Comparison of ENCODE assay signal across 7 cellular contexts in genomic region chr15:81312790-81313543, GRCh38. TPM values are rescaled to one million over a fixed set of nuclear protein-coding genes. Genes with fewer than 3 reads are reported as not detected.
DNase-seq lines count a peak whose midpoint lies in the region; FAIRE-seq and TF ChIP-seq lines count a peak whose summit lies in the region.

No MANE protein-coding gene starts in this region.

- H2AFZ ChIP-seq in astrocyte (ENCODE audit: low read depth, low read length), result no peak overlapping the region

- H4K20me1 ChIP-seq in astrocyte (ENCODE audit: insufficient read depth, low read length), result no peaks in the 10 kb centered on the region

- H3K4me1 ChIP-seq in astrocyte (ENCODE audit: insufficient read depth, low read length), result peaks cover 23% of the 10 kb centered on the region
- H3K4me1 ChIP-seq in tibial nerve, result peaks cover 0 to 24% (median 14%) of the 10 kb centered on the region in 4 donors
- H3K4me1 ChIP-seq in BE2C, result no peaks in the 10 kb centered on the region

- H3K27ac ChIP-seq in astrocyte (ENCODE audit: low read depth, low read length), result peak overlapping the region; percentile 78
- H3K27ac ChIP-seq in tibial nerve, result peak overlapping the region in 3 of 4 donors; percentile 58 to 69 (median 68)

- peak overlapping the region; percentile 66 for H3K4me2 ChIP-seq in astrocyte (ENCODE audit: low read length)

- peak overlapping the region; percentile 29 for H3K9ac ChIP-seq in astrocyte (ENCODE audit: low read length)

- H3K36me3 ChIP-seq in astrocyte (ENCODE audit: insufficient read depth, low read length) (no peaks in the 10 kb centered on the region), tibial nerve (peaks cover 0 to 82% (median 3%) of the 10 kb centered on the region in 3 donors), BE2C (no peaks in the 10 kb centered on the region)

- no peak; the same call in 1 of the 2 replicates for TF ChIP-seq RAD21 in Ishikawa (IDR thresholded peaks at IDR 0.05; ENCODE audit: low read depth)

- no peaks in the 10 kb centered on the region for H3K4me1 Mint-ChIP-seq in astrocyte (ENCODE audit: low read depth, unreplicated experiment)

- TF ChIP-seq EP300 in Ishikawa (IDR thresholded peaks at IDR 0.05; ENCODE audit: borderline replicate concordance) (peak; percentile 89), tibial nerve (IDR thresholded peaks at IDR 0.05) (peak in 1 of 2 donors; percentile 83)

- TF ChIP-seq CTCF in astrocyte (IDR thresholded peaks at IDR 0.05; ENCODE audit: insufficient read depth, low read depth, low read length) (no peak), tibial nerve (IDR thresholded peaks at IDR 0.05) (no peak), BE2C (IDR thresholded peaks at IDR 0.05; ENCODE audit: low read depth, low read length) (no peak)

- H3K9me3 Mint-ChIP-seq in astrocyte (ENCODE audit: unreplicated experiment), result peaks cover 2% of the 10 kb centered on the region

- H3K27me3 Mint-ChIP-seq in astrocyte (ENCODE audit: low read depth, unreplicated experiment), result no peaks in the 10 kb centered on the region

- WGBS in tibial nerve, 2 donors, result 73 to 81% methylated on average over 22 of the region's 22 CpGs

- no peak for TF ChIP-seq POLR2A in tibial nerve (IDR thresholded peaks at IDR 0.05)

- no peaks in the 10 kb centered on the region for H3K27me3 ChIP-seq in astrocyte (ENCODE audit: insufficient read depth, low read length)
- H3K27me3 ChIP-seq in tibial nerve, result no peaks in the 10 kb centered on the region
- no peaks in the 10 kb centered on the region for H3K27me3 ChIP-seq in BE2C

- H3K27ac Mint-ChIP-seq in astrocyte (ENCODE audit: unreplicated experiment), result no peak overlapping the region

- DNase-seq in astrocyte (ENCODE audit: low read depth) (peak; percentile 98), kidney glomerular epithelial cell (lab: John Stamatoyannopoulos, UW) (peak; percentile 98), tibial nerve (ENCODE audit: low spot score in 2 of 2) (peak; percentile 52 to 85), NCI-H1048 (lab: John Stamatoyannopoulos, UW) (no peak), NCI-H2171 (lab: John Stamatoyannopoulos, UW) (no peak), BE2C (no peak)

- H3K9me3 ChIP-seq in astrocyte (ENCODE audit: insufficient read depth, low read depth, low read length) (no peaks in the 10 kb centered on the region), tibial nerve (no peaks in the 10 kb centered on the region), BE2C (no peaks in the 10 kb centered on the region)

- H3K4me3 ChIP-seq in astrocyte (ENCODE audit: insufficient read depth, low read depth, low read length) (no peak overlapping the region), tibial nerve (no peak overlapping the region), BE2C (ENCODE audit: low read depth, low read length) (no peak overlapping the region)

- H3K79me2 ChIP-seq in astrocyte (ENCODE audit: insufficient read depth, low read length), result no peaks in the 10 kb centered on the region

- H3K36me3 Mint-ChIP-seq in astrocyte (ENCODE audit: low read depth, unreplicated experiment), result peaks cover 28% of the 10 kb centered on the region

- H3K4me3 Mint-ChIP-seq in astrocyte (ENCODE audit: unreplicated experiment), result no peak overlapping the region

- peak; percentile 99 for FAIRE-seq in astrocyte (lab: Jason Lieb, UNC)

TF ChIP-seq in Ishikawa, 13 proteins besides CTCF, POLR2A, EP300 and RAD21:
- TF ChIP-seq CREB1 (IDR thresholded peaks at IDR 0.05; ENCODE audit: low read depth) (no peak), FOXM1 (IDR thresholded peaks at IDR 0.05; ENCODE audit: borderline replicate concordance, low read depth) (peak; percentile 64; the same call in 1 of the 2 replicates), CEBPB (IDR thresholded peaks at IDR 0.05) (peak; percentile 96), TCF12 (IDR thresholded peaks at IDR 0.05; ENCODE audit: low read depth) (peak; percentile 96), TEAD4 (IDR thresholded peaks at IDR 0.05) (peak; percentile 94), TAF1 (IDR thresholded peaks at IDR 0.05; ENCODE audit: low read depth) (no peak), NFIC (IDR thresholded peaks at IDR 0.05) (peak; percentile 99), USF1 (IDR thresholded peaks at IDR 0.05) (no peak; the same call in 1 of the 2 replicates), REST (IDR thresholded peaks at IDR 0.05; ENCODE audit: low read depth) (0 out of 2 replicates have a peak, but pooled peaks have one; percentile 11), YY1 (IDR thresholded peaks at IDR 0.05; ENCODE audit: low read depth) (no peak), EGR1 (IDR thresholded peaks at IDR 0.05) (peak; percentile 71)
- TF ChIP-seq, protein P1, sequence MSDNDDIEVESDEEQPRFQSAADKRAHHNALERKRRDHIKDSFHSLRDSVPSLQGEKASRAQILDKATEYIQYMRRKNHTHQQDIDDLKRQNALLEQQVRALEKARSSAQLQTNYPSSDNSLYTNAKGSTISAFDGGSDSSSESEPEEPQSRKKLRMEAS (IDR thresholded peaks at IDR 0.05), result peak; percentile 88

RNA-seq across cellular contexts. Expression of gene STARD5, which starts 11.0 kb away (rescaled TPM):
- 5.5 and 5.8 TPM in 2 replicates for total RNA-seq in astrocyte
- 1 to 10 TPM; 4.9 to 7.1 (median 6.1) TPM for total RNA-seq in tibial nerve
- polyA plus RNA-seq in BE2C (2012; ENCODE audit: insufficient read depth, insufficient read length, low read depth), result 1.1 TPM

Comparison
In these comparisons a context has a peak if more than half of its experiments do, and no peak if none do; other contexts are left out.
1. DNase-seq: peak in astrocyte (single experiment), kidney glomerular epithelial cell (single experiment) and tibial nerve (2 of 2); none in NCI-H1048 (single experiment), NCI-H2171 (single experiment) and BE2C (single experiment).